ENCODE assay signal across 24 cellular contexts in the genomic region with DNA sequence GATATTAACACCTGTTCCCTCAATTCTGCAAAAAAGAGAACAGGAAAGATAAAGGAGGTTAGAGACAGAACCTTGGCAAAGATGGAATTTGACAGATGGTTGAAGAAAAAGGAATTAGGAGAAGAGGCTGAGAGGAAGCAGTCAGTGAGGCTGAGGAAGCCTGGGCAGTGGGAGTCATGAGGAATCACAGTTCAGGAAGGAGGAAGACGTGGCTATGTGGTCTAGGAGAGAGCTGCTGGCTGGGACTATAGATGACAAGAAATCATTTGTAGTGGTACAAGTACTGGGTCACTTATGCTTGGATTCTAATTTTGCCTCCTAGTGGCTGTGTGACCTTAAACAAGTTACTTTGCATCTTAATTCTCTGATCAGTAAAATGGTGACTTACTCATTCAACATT. TPM values are rescaled to one million over a fixed set of nuclear protein-coding genes. Genes with fewer than 3 reads are reported as not detected.
DNase-seq lines count a peak whose midpoint lies in the region; ATAC-seq, FAIRE-seq and TF ChIP-seq lines count a peak whose summit lies in the region.
"Had no signal": no experiment of that assay in that cellular context is flagged by ENCODE, and none has a peak within 500 bp of the region (broad histone marks: within the 10 kb centered on the region; RNA-seq: fewer than 3 reads in every experiment).

No MANE protein-coding gene starts in this region.

- H3K4me3 ChIP-seq in AG10803 (ENCODE audit: low read length): no peak overlapping the region
- H3K4me3 ChIP-seq in endothelial cell of umbilical vein (replicated peaks in 1 of 3; ENCODE audit: insufficient read depth in 1 of 3, low read depth in 1 of 3, low read length in 3 of 3): no peak overlapping the region
- H3K4me3 ChIP-seq: lung, SK-N-MC, skin epidermis, upper lobe of right lung had no signal

- CTCF ChIA-PET in endothelial cell of umbilical vein (lab: Charles Lee): interaction anchor here (2.3 kb wide), 1 partner anchor 9 kb away, joined by 7 read pairs; no protein-coding TSS in a partner anchor

- no peak overlapping the region for H3K4me2 ChIP-seq in endothelial cell of umbilical vein (ENCODE audit: insufficient read depth, low read length)

- TF ChIP-seq POLR2A in endothelial cell of umbilical vein (IDR thresholded peaks at IDR 0.05; ENCODE audit: low read depth, low read length): no peak

- FAIRE-seq in endothelial cell of umbilical vein (lab: Jason Lieb, UNC): peak; percentile 56

- H2AFZ ChIP-seq in endothelial cell of umbilical vein (ENCODE audit: low read depth, low read length): peak overlapping the region; percentile 3
- H2AFZ ChIP-seq: parathyroid adenoma had no signal

- dilution Hi-C loops in endothelial cell of umbilical vein (cut with MboI; ENCODE audit: extremely low pct_ligation_motif_present, low sequenced_read_pairs): no loop called here

- H4K20me1 ChIP-seq in endothelial cell of umbilical vein (replicated peaks; ENCODE audit: control insufficient read depth, extremely low read depth, insufficient read depth, low read length): no peaks in the 10 kb centered on the region

- DNase-seq in AG10803 (ENCODE audit: low read depth) (peak; percentile 7), RKO (ENCODE audit: low spot score) (peak; percentile 4), endothelial cell of umbilical vein (ENCODE audit: low read depth, low spot score) (peak; percentile 32), head of caudate nucleus (no peak), foreskin keratinocyte (no peak), glomerular visceral epithelial cell (ENCODE audit: extremely low spot score) (no peak)
- DNase-seq: ACHN; activated CD8-positive, alpha-beta T cell treated with anti-CD3 and anti-CD28 coated beads for 36 hours; activated T-cell treated with anti-CD3 and anti-CD28 coated beads, Interleukin-2, amount 50 U/mL, for 4 hours; brain microvascular endothelial cell; CD4-positive, alpha-beta memory T cell; H7; islet precursor cell; MM.1S; NCI-H2029; NCI-H526 treated with DMSO at 0.1 percent for 48 hours; stimulated activated CD4-positive, alpha-beta T cell treated with anti-CD3 and anti-CD28 coated beads, Interleukin-2, amount 100 ng/mL, for 48 hours; upper lobe of right lung had no signal

- H3K4me1 ChIP-seq in endothelial cell of umbilical vein (ENCODE audit: control insufficient read depth, extremely low read depth, insufficient read depth, low read length): peaks cover 27% of the 10 kb centered on the region
- peaks cover 15% of the 10 kb centered on the region for H3K4me1 ChIP-seq in foreskin keratinocyte
- H3K4me1 ChIP-seq: parathyroid adenoma, upper lobe of right lung had no signal

- H3K9ac ChIP-seq in endothelial cell of umbilical vein (replicated peaks; ENCODE audit: extremely low read depth, insufficient read depth, low read length): no peak overlapping the region
- H3K9ac ChIP-seq: parathyroid adenoma had no signal

- BruUV-seq in endothelial cell of umbilical vein (replicated peaks; lab: Mats Ljungman, UMichigan): no TSS peak

- H3K27me3 ChIP-seq in endothelial cell of umbilical vein (ENCODE audit: control insufficient read depth in 2 of 2, insufficient read depth in 2 of 2, low read length in 2 of 2): no peaks in the 10 kb centered on the region
- no peaks in the 10 kb centered on the region for H3K27me3 ChIP-seq in foreskin keratinocyte
- H3K27me3 ChIP-seq: brain microvascular endothelial cell, upper lobe of right lung had no signal

- no peaks in the 10 kb centered on the region for H3K9me1 ChIP-seq in endothelial cell of umbilical vein (replicated peaks; ENCODE audit: control insufficient read depth, extremely low read depth, insufficient read depth, low read length)

- H3K79me2 ChIP-seq in endothelial cell of umbilical vein (ENCODE audit: control insufficient read depth, insufficient read depth, low read length): no peaks in the 10 kb centered on the region

- H3K27ac ChIP-seq in endothelial cell of umbilical vein (ENCODE audit: insufficient read depth, low read depth, low read length): no peak overlapping the region
- no peak overlapping the region for H3K27ac ChIP-seq in foreskin keratinocyte
- H3K27ac ChIP-seq: brain microvascular endothelial cell, parathyroid adenoma, SK-N-MC, skin epidermis, upper lobe of right lung had no signal

- POLR2A ChIA-PET in endothelial cell of umbilical vein (lab: Charles Lee): interaction anchor here (0.6 kb wide), 1 partner anchor 28 kb away, joined by 3 read pairs; no protein-coding TSS in a partner anchor

- no peaks in the 10 kb centered on the region for H3K9me3 ChIP-seq in endothelial cell of umbilical vein (replicated peaks; ENCODE audit: control insufficient read depth, insufficient read depth, low read length)
- H3K9me3 ChIP-seq: upper lobe of right lung had no signal

- TF ChIP-seq CTCF in AG10803 (conservative IDR thresholded peaks at IDR 0.05; ENCODE audit: low read length) (no peak), GM12873 (IDR thresholded peaks at IDR 0.05; ENCODE audit: insufficient read depth, low read depth, low read length, missing control alignments) (peak; percentile 19), endothelial cell of umbilical vein (IDR thresholded peaks at IDR 0.05; ENCODE audit: extremely low read depth in 1 of 2, insufficient read depth in 1 of 2, low read depth in 1 of 2, low read length in 2 of 2) (no peak), foreskin keratinocyte (conservative IDR thresholded peaks at IDR 0.05) (no peak)

- no peaks in the 10 kb centered on the region for H3K36me3 ChIP-seq in endothelial cell of umbilical vein (ENCODE audit: control insufficient read depth in 2 of 2, extremely low read depth in 1 of 2, insufficient read depth in 2 of 2, low read length in 2 of 2)
- H3K36me3 ChIP-seq: brain microvascular endothelial cell, upper lobe of right lung had no signal

- ATAC-seq in foreskin keratinocyte: no peak
- ATAC-seq in GM19035 (IDR thresholded peaks at IDR 0.05; ENCODE audit: unreplicated experiment): no peak
- ATAC-seq: activated CD8-positive, alpha-beta T cell treated with anti-CD3 and anti-CD28 coated beads for 36 hours; activated T-cell treated with anti-CD3 and anti-CD28 coated beads, Interleukin-2, amount 50 U/mL, for 4 hours; upper lobe of right lung had no signal

- intact Hi-C loops in endothelial cell of umbilical vein (cut with micrococcal nuclease): loop anchor here (1.0 kb wide), 1 partner anchor 49 kb away; a partner anchor contains a TSS
- intact Hi-C loops in head of caudate nucleus (cut with DNase I): no loop called here

TF ChIP-seq in endothelial cell of umbilical vein, 7 proteins besides CTCF, POLR2A, EP300 and RAD21:
- no peak for TF ChIP-seq MYC (IDR thresholded peaks at IDR 0.05; ENCODE audit: low read depth, low read length)
- TF ChIP-seq FOS (IDR thresholded peaks at IDR 0.05; ENCODE audit: borderline replicate concordance, insufficient read depth, low read length): peak; percentile 13
- TF ChIP-seq EZH2 (IDR thresholded peaks at IDR 0.05; ENCODE audit: borderline replicate concordance, low read depth, low read length, severe bottlenecking): no peak
TF ChIP-seq in endothelial cell of umbilical vein: peak in this region for 1.

RNA-seq across cellular contexts. Expression of a gene that starts 49.0 kb away (rescaled TPM):
- total RNA-seq in endothelial cell of umbilical vein (21.5 and 26.2 TPM in 2 replicates), foreskin keratinocyte (30.9 and 32.2 TPM in 2 replicates)
- polyA plus RNA-seq in endothelial cell of umbilical vein (9.8 and 11.8 TPM in 2 replicates), foreskin keratinocyte (14.0 TPM in 2 replicates)
- polyA plus RNA-seq in endothelial cell of umbilical vein (2011; cell fraction: cytosol; rRNA removed): 11.1 and 12.0 TPM in 2 replicates
- 21.6 and 23.9 TPM in 2 replicates for polyA plus RNA-seq in endothelial cell of umbilical vein (2011; cell fraction: nucleus; rRNA removed)
- 14.2 and 15.9 TPM in 2 replicates for polyA plus RNA-seq in endothelial cell of umbilical vein (2012)
- polyA minus RNA-seq in endothelial cell of umbilical vein: 26.8 and 28.9 TPM in 2 replicates
- 11.8 TPM for polyA minus RNA-seq in endothelial cell of umbilical vein (2011; cell fraction: cytosol; rRNA and poly(A)+ RNA removed)
- 35.4 and 44.2 TPM in 2 replicates for polyA minus RNA-seq in endothelial cell of umbilical vein (2011; cell fraction: nucleus; rRNA and poly(A)+ RNA removed)

Comparison
In these comparisons a context has a peak if more than half of its experiments do, and no peak if none do; other contexts are left out.
1. DNase-seq: peak in AG10803 (single experiment), RKO (single experiment) and endothelial cell of umbilical vein (single experiment); none in head of caudate nucleus (0 of 42), foreskin keratinocyte (0 of 2) and glomerular visceral epithelial cell (single experiment).